29 cellular contexts compared by ENCODE assay signal in genomic region chr18:48632676-48633257, GRCh38.
A peak's percentile ranks its signal among the peaks of the same experiment; 100 is the strongest.
DNase-seq lines count a peak whose midpoint lies in the region; ATAC-seq and TF ChIP-seq lines count a peak whose summit lies in the region.
"Had no signal": no experiment of that assay in that cellular context is flagged by ENCODE, and none has a peak within 500 bp of the region (broad histone marks: within the 10 kb centered on the region; RNA-seq: fewer than 3 reads in every experiment).

No MANE protein-coding gene starts in this region.

- no peak overlapping the region for H3K4me3 Mint-ChIP-seq in endothelial cell (ENCODE audit: unreplicated experiment)
- H3K4me3 Mint-ChIP-seq: CD14-positive monocyte; CD8-positive, alpha-beta memory T cell; IgD-negative memory B cell had no signal

- H3K4ac ChIP-seq in IMR-90 (ENCODE audit: low read depth, low read length): peak overlapping the region; percentile 77

- H3K56ac ChIP-seq in IMR-90 (ENCODE audit: extremely low read depth, insufficient read depth, low read length): no peak overlapping the region

- H3K4me1 ChIP-seq in IMR-90 (ENCODE audit: control insufficient read depth, insufficient read depth, low read length): peaks cover 18% of the 10 kb centered on the region
- peaks cover 0 to 15% (median 0%) of the 10 kb centered on the region in 6 donors for H3K4me1 ChIP-seq in spleen
- no peaks in the 10 kb centered on the region for H3K4me1 ChIP-seq in mucosa of descending colon (ENCODE audit: low read depth)
- H3K4me1 ChIP-seq: BE2C had no signal

- in situ Hi-C loops in IMR-90 (cut with MboI; ENCODE audit: low sequenced_read_pairs): loop anchor here (25.0 kb wide), 1 partner anchor 1655 kb away; the partner anchor contains the start of genes CXXC1 and MBD1

- dilution Hi-C loops in IMR-90 (cut with HindIII; ENCODE audit: low sequenced_read_pairs, unreplicated experiment): no loop called here

- no peak overlapping the region for H3K14ac ChIP-seq in IMR-90 (replicated peaks; ENCODE audit: low read depth, low read length)

- 100% methylated on average over 1 of the region's 12 CpGs; no CpG with 5 or more reads in 1 of the 2 experiments for WGBS in IMR-90 (ENCODE audit: extremely low coverage in 2 of 2, insufficient read length in 1 of 2), 2 experiments
- WGBS in spleen, 5 donors: 76 to 86% (median 83%) methylated on average over 3 to 12 of the region's 12 CpGs

- CTCF ChIA-PET in IMR-90 (lab: Yijun Ruan, JAX): no interaction called here

- 0 out of 2 replicates have a peak overlapping the region, but pooled peaks have one; percentile 1 for H3K18ac ChIP-seq in IMR-90 (ENCODE audit: low read depth, low read length)

- H3K23ac ChIP-seq in IMR-90 (ENCODE audit: low read depth, low read length): no peak overlapping the region

- H3K36me3 Mint-ChIP-seq in endothelial cell (ENCODE audit: low read depth, unreplicated experiment): no peaks in the 10 kb centered on the region

- POLR2A ChIA-PET in IMR-90 (lab: Charles Lee; ENCODE audit: unreplicated experiment): no interaction called here

- peak overlapping the region; percentile 72 for H4K91ac ChIP-seq in IMR-90 (ENCODE audit: insufficient read depth, low read depth, low read length)

- H3K27me3 ChIP-seq in IMR-90 (ENCODE audit: control insufficient read depth, insufficient read depth, low read length) (no peaks in the 10 kb centered on the region), spleen (replicated peaks in 1 of 7) (no peaks in the 10 kb centered on the region)
- H3K27me3 ChIP-seq: BE2C had no signal

- no peak overlapping the region for H3K9ac ChIP-seq in IMR-90 (ENCODE audit: low read depth, low read length)
- H3K9ac ChIP-seq: KMS-11 had no signal

- peaks cover 8% of the 10 kb centered on the region; the same call in 1 of the 2 replicates for H4K20me1 ChIP-seq in IMR-90 (ENCODE audit: insufficient read depth, low read length)

- H2BK15ac ChIP-seq in IMR-90 (ENCODE audit: low read depth, low read length): peak overlapping the region; percentile 33; the same call in 1 of the 3 replicates

- H2BK20ac ChIP-seq in IMR-90 (ENCODE audit: low read depth, low read length): peak overlapping the region; percentile 42; the same call in 1 of the 2 replicates

- peak overlapping the region; percentile 85 for H2AK5ac ChIP-seq in IMR-90 (ENCODE audit: low read depth, low read length)

- H3K4me3 ChIP-seq in IMR-90 (ENCODE audit: insufficient read depth, low read depth, low read length) (no peak overlapping the region), coronary artery (no peak overlapping the region), spleen (no peak overlapping the region), mucosa of descending colon (no peak overlapping the region)
- H3K4me3 ChIP-seq: SK-N-MC had no signal

- peak overlapping the region; percentile 60 for H2BK120ac ChIP-seq in IMR-90 (ENCODE audit: low read depth, low read length)

- peaks cover 48% of the 10 kb centered on the region for H3K9me1 ChIP-seq in IMR-90 (ENCODE audit: insufficient read depth, low read length)

- no TSS peak for BruUV-seq in IMR-90 (replicated peaks; lab: Mats Ljungman, UMichigan)

- H4K5ac ChIP-seq in IMR-90 (ENCODE audit: low read depth, low read length): no peak overlapping the region

- no peak overlapping the region for H3K4me2 ChIP-seq in IMR-90 (ENCODE audit: low read depth, low read length)
- H3K4me2 ChIP-seq: KMS-11 had no signal

- intact Hi-C loops in IMR-90 (cut with micrococcal nuclease) (loop anchor here (5.0 kb wide), 1 partner anchor 90 kb away; no protein-coding TSS in a partner anchor), spleen (cut with DNase I; ENCODE audit: low total_unique reads) (no loop called here), mucosa of descending colon (cut with DNase I, micrococcal nuclease) (no loop called here)

- no peak for TF ChIP-seq POLR2A in IMR-90 (IDR thresholded peaks at IDR 0.05; ENCODE audit: low read depth, low read length)
- TF ChIP-seq POLR2A in spleen (IDR thresholded peaks at IDR 0.05): no peak

- H3K9me3 Mint-ChIP-seq in endothelial cell (ENCODE audit: unreplicated experiment): no peaks in the 10 kb centered on the region
- H3K9me3 Mint-ChIP-seq: CD8-positive, alpha-beta memory T cell; IgD-negative memory B cell had no signal

- H3K36me3 ChIP-seq in IMR-90 (ENCODE audit: control insufficient read depth, insufficient read depth, low read length) (peaks cover 28% of the 10 kb centered on the region), spleen (peaks cover 0 to 27% (median 0%) of the 10 kb centered on the region in 6 donors), mucosa of descending colon (ENCODE audit: low read depth) (no peaks in the 10 kb centered on the region)
- H3K36me3 ChIP-seq: BE2C had no signal

- H3K9me3 ChIP-seq in IMR-90 (ENCODE audit: control insufficient read depth, insufficient read depth, low read length) (no peaks in the 10 kb centered on the region), spleen (no peaks in the 10 kb centered on the region), mucosa of descending colon (no peaks in the 10 kb centered on the region)
- H3K9me3 ChIP-seq: BE2C had no signal

- H4K8ac ChIP-seq in IMR-90 (ENCODE audit: low read depth in 2 of 2, low read length in 2 of 2): peak overlapping the region; percentile 0 to 4; a peak in 2 of 4 replicates

- H3K4me1 Mint-ChIP-seq in endothelial cell (ENCODE audit: unreplicated experiment): peaks cover 10% of the 10 kb centered on the region
- H3K4me1 Mint-ChIP-seq: CD14-positive monocyte; CD8-positive, alpha-beta memory T cell; IgD-negative memory B cell had no signal

- no peak overlapping the region for H3K27ac Mint-ChIP-seq in endothelial cell (ENCODE audit: unreplicated experiment)
- H3K27ac Mint-ChIP-seq: CD8-positive, alpha-beta memory T cell; IgD-negative memory B cell had no signal

- ATAC-seq in IMR-90 (ENCODE audit: low read depth): no peak
- no peak for ATAC-seq in mucosa of descending colon
- no peak for ATAC-seq in HG03460 (IDR thresholded peaks at IDR 0.05; ENCODE audit: unreplicated experiment)
- ATAC-seq: Panc1 had no signal

- peaks cover 58 to 83% of the 10 kb centered on the region in 2 experiments for H3K79me1 ChIP-seq in IMR-90 (ENCODE audit: low read depth in 1 of 2, low read length in 2 of 2)

- DNase-seq in IMR-90 (no peak), coronary artery (ENCODE audit: low spot score) (peak; percentile 61), mesenteric fat pad (ENCODE audit: low spot score) (peak; percentile 28), spleen (peak; percentile 47), mucosa of descending colon (no peak), SHP77 treated with DMSO at 0.1 percent for 48 hours (lab: John Stamatoyannopoulos, UW) (no peak), endothelial cell (ENCODE audit: low spot score) (no peak)
- DNase-seq: ACHN; BE2C; Calu3; CD8-positive, alpha-beta memory T cell; DMS153; DND-41; NCI-H1048; NCI-H1417; NCI-H1694 treated with DMSO at 0.1 percent for 48 hours; NCI-H2081; NCI-H2171; NCI-H226; NCI-H510A; NCI-H69; SIG-M5 had no signal

- peaks cover 2% of the 10 kb centered on the region for H3K27me3 Mint-ChIP-seq in endothelial cell (ENCODE audit: unreplicated experiment)
- H3K27me3 Mint-ChIP-seq: IgD-negative memory B cell had no signal

- no peak for TF ChIP-seq RAD21 in IMR-90 (IDR thresholded peaks at IDR 0.05; ENCODE audit: low read length)

- no peak overlapping the region for H3K27ac ChIP-seq in IMR-90 (ENCODE audit: insufficient read depth, low read length)
- no peak overlapping the region for H3K27ac ChIP-seq in coronary artery
- H3K27ac ChIP-seq in spleen: no peak overlapping the region
- H3K27ac ChIP-seq: KMS-11, RWPE1, SK-N-MC had no signal

- no peak for TF ChIP-seq CTCF in IMR-90 (conservative IDR thresholded peaks at IDR 0.05; ENCODE audit: low read depth, low read length)
- TF ChIP-seq CTCF in coronary artery (IDR thresholded peaks at IDR 0.05): no peak
- no peak for TF ChIP-seq CTCF in spleen (IDR thresholded peaks at IDR 0.05 in 8 of 11, conservative IDR thresholded peaks at IDR 0.05 in 3 of 11)
- TF ChIP-seq CTCF in mucosa of descending colon (IDR thresholded peaks at IDR 0.05): no peak
- no peak for TF ChIP-seq CTCF in endothelial cell (IDR thresholded peaks at IDR 0.05; ENCODE audit: unreplicated experiment)

- no peak overlapping the region for H2AK9ac ChIP-seq in IMR-90 (replicated peaks; ENCODE audit: low read depth, low read length, poor library complexity)

- H2BK5ac ChIP-seq in IMR-90 (ENCODE audit: low read depth, low read length, poor library complexity, severe bottlenecking): peak overlapping the region; percentile 47

- no peak overlapping the region for H2AFZ ChIP-seq in IMR-90 (replicated peaks; ENCODE audit: low read length, poor library complexity)

TF ChIP-seq in IMR-90, 13 proteins besides CTCF, POLR2A, EP300 and RAD21:
- TF ChIP-seq, protein P1, sequence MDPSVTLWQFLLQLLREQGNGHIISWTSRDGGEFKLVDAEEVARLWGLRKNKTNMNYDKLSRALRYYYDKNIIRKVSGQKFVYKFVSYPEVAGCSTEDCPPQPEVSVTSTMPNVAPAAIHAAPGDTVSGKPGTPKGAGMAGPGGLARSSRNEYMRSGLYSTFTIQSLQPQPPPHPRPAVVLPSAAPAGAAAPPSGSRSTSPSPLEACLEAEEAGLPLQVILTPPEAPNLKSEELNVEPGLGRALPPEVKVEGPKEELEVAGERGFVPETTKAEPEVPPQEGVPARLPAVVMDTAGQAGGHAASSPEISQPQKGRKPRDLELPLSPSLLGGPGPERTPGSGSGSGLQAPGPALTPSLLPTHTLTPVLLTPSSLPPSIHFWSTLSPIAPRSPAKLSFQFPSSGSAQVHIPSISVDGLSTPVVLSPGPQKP (IDR thresholded peaks at IDR 0.05; ENCODE audit: borderline replicate concordance, low read depth, low read length): no peak
- TF ChIP-seq CHD1 (IDR thresholded peaks at IDR 0.05; ENCODE audit: low read depth, low read length) (no peak), FOS (IDR thresholded peaks at IDR 0.05; ENCODE audit: low read depth, low read length) (no peak), MAZ (IDR thresholded peaks at IDR 0.05; ENCODE audit: borderline replicate concordance, low read depth, low read length) (no peak)

Comparison
In these comparisons a context has a peak if more than half of its experiments do, and no peak if none do; other contexts are left out.
1. DNase-seq: peak in coronary artery (single experiment), mesenteric fat pad (single experiment) and spleen (single experiment); none in IMR-90 (single experiment), mucosa of descending colon (0 of 3), SHP77 treated with DMSO at 0.1 percent for 48 hours (single experiment) and endothelial cell (single experiment).